9 cellular contexts compared by ENCODE assay signal in the genomic region with DNA sequence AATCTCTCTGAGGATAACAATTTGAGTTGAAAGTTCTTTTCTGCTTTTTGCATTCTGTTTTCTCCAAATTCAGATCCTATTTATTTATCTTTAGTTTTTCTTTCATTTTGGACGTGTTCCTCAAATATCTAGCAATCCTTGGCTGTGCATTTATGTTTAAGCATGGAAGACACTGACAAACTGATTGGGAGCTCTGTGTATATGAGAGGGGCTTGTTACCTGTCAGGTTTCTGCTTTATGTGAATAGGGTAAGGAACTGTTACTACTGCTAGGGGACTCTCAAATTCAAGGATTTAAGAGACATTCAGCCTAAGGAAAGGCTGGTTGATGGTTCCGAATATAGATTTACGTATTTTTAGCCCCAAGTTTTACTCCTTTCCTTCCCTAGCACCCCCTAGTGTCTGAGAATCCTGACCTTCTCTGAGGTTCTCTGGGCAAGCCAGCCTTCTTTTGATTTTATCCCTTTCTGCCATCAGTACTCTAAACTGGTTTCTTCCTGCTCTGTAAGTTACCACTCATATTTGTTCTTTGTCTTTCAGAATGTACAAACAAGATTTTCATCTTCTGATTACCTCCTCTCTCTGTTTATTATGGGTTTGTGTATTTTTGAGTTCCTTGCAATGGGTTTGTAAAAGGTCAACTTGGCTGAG. TPM values are rescaled to one million over a fixed set of nuclear protein-coding genes. Genes with fewer than 3 reads are reported as not detected.
DNase-seq lines count a peak whose midpoint lies in the region; ATAC-seq and TF ChIP-seq lines count a peak whose summit lies in the region.
"Had no signal": no experiment of that assay in that cellular context is flagged by ENCODE, and none has a peak within 500 bp of the region (broad histone marks: within the 10 kb centered on the region; RNA-seq: fewer than 3 reads in every experiment).

No MANE protein-coding gene starts in this region.

- POLR2A ChIA-PET in activated CD4-positive, alpha-beta T cell treated with anti-CD3 and anti-CD28 coated beads, Interleukin-2, amount 10 ng/mL, durations not matched to agents 7 days and 5 days (lab: Charles Lee) = no interaction called here

- H3K4me3 ChIP-seq in SK-N-MC (no peak overlapping the region), subcutaneous abdominal adipose tissue (ENCODE audit: low read depth in 1 of 5, low read length in 5 of 5) (peak overlapping the region in 2 of 5 donors; percentile 5 to 35)

- CTCF ChIA-PET in activated CD4-positive, alpha-beta T cell treated with anti-CD3 and anti-CD28 coated beads, Interleukin-2, amount 10 ng/mL, durations not matched to agents 7 days and 5 days (lab: Charles Lee) = interaction anchor here (0.8 to 1.3 kb wide), 2 partner anchors 30 kb away, joined by 3 to 7 read pairs; a partner anchor contains a TSS

- H3K27ac ChIP-seq in SK-N-MC (0 out of 2 replicates have a peak overlapping the region, but pooled peaks have one; percentile 64), subcutaneous abdominal adipose tissue (ENCODE audit: low read depth, low read length) (no peak overlapping the region)

- H3K9ac ChIP-seq in SK-N-MC (ENCODE audit: insufficient read length) (no peak overlapping the region), subcutaneous abdominal adipose tissue (ENCODE audit: low read length in 5 of 5) (peak overlapping the region in 4 of 5 donors; percentile 21 to 56 (median 42))

- peak overlapping the region; percentile 86 for H3K27ac Mint-ChIP-seq in activated CD4-positive, alpha-beta T cell treated with anti-CD3 and anti-CD28 coated beads, Interleukin-2, amount 10 ng/mL, durations not matched to agents 7 days and 5 days

- no peaks in the 10 kb centered on the region for H3K27me3 Mint-ChIP-seq in activated CD4-positive, alpha-beta T cell treated with anti-CD3 and anti-CD28 coated beads, Interleukin-2, amount 10 ng/mL, durations not matched to agents 7 days and 5 days

- peaks cover 57% of the 10 kb centered on the region for H3K36me3 ChIP-seq in SK-N-MC (ENCODE audit: insufficient read depth, low read length)
- peaks cover 7 to 24% (median 10%) of the 10 kb centered on the region in 5 donors for H3K36me3 ChIP-seq in subcutaneous abdominal adipose tissue (ENCODE audit: control insufficient read depth in 5 of 5, insufficient read depth in 5 of 5, low read length in 5 of 5)

- H3K9me3 Mint-ChIP-seq in activated CD4-positive, alpha-beta T cell treated with anti-CD3 and anti-CD28 coated beads, Interleukin-2, amount 10 ng/mL, durations not matched to agents 7 days and 5 days = peaks cover 2% of the 10 kb centered on the region

- peaks cover 55% of the 10 kb centered on the region for H3K36me3 Mint-ChIP-seq in activated CD4-positive, alpha-beta T cell treated with anti-CD3 and anti-CD28 coated beads, Interleukin-2, amount 10 ng/mL, durations not matched to agents 7 days and 5 days (ENCODE audit: low read depth)

- H3K4me3 Mint-ChIP-seq in activated CD4-positive, alpha-beta T cell treated with anti-CD3 and anti-CD28 coated beads, Interleukin-2, amount 10 ng/mL, durations not matched to agents 7 days and 5 days = peak overlapping the region; percentile 48

- no peak for TF ChIP-seq POLR2A in erythroblast (IDR thresholded peaks at IDR 0.05; ENCODE audit: low read length)

- H3K27me3 ChIP-seq in subcutaneous abdominal adipose tissue (ENCODE audit: control insufficient read depth in 5 of 5, insufficient read depth in 4 of 5, low read length in 5 of 5) = no peaks in the 10 kb centered on the region

- peaks cover 0 to 21% (median 13%) of the 10 kb centered on the region in 5 donors for H3K4me1 ChIP-seq in subcutaneous abdominal adipose tissue (ENCODE audit: control insufficient read depth in 5 of 5, insufficient read depth in 5 of 5, low read length in 5 of 5)

- ATAC-seq in GM19328 (IDR thresholded peaks at IDR 0.05; ENCODE audit: unreplicated experiment) (no peak), HG03469 (IDR thresholded peaks at IDR 0.05; ENCODE audit: unreplicated experiment) (no peak)

- H3K4me1 Mint-ChIP-seq in activated CD4-positive, alpha-beta T cell treated with anti-CD3 and anti-CD28 coated beads, Interleukin-2, amount 10 ng/mL, durations not matched to agents 7 days and 5 days = peaks cover 43% of the 10 kb centered on the region

- H3K9me3 ChIP-seq in SK-N-MC (ENCODE audit: low read depth, low read length) (peaks cover 3% of the 10 kb centered on the region; the same call in 1 of the 2 replicates), subcutaneous abdominal adipose tissue (ENCODE audit: control insufficient read depth in 5 of 5, low read length in 5 of 5) (peaks cover 0 to 5% (median 0%) of the 10 kb centered on the region in 5 donors)

- peak; percentile 35 for DNase-seq in activated CD4-positive, alpha-beta T cell treated with anti-CD3 and anti-CD28 coated beads, Interleukin-2, amount 10 ng/mL, durations not matched to agents 7 days and 5 days
- no peak for DNase-seq in activated CD4-positive, alpha-beta T cell treated with anti-CD3 and anti-CD28 coated beads for 1 hour
- DNase-seq in SK-N-MC (ENCODE audit: low read depth, low spot score) (no peak), erythroblast (lab: John Stamatoyannopoulos, UW) (peak; percentile 29 to 48), NCI-H526 treated with DMSO at 0.1 percent for 48 hours (lab: John Stamatoyannopoulos, UW) (no peak)
- DNase-seq: right cardiac atrium had no signal

RNA-seq across cellular contexts. Expression of a gene that starts 30.5 kb away (rescaled TPM):
- total RNA-seq in activated CD4-positive, alpha-beta T cell treated with anti-CD3 and anti-CD28 coated beads, Interleukin-2, amount 10 ng/mL, durations not matched to agents 7 days and 5 days = 10 to 100 TPM; 72.4 to 73.8 TPM

Comparison
In these comparisons a context has a peak if more than half of its experiments do, and no peak if none do; other contexts are left out.
1. DNase-seq: peak in activated CD4-positive, alpha-beta T cell treated with anti-CD3 and anti-CD28 coated beads, Interleukin-2, amount 10 ng/mL, durations not matched to agents 7 days and 5 days (single experiment) and erythroblast (2 of 2); none in activated CD4-positive, alpha-beta T cell treated with anti-CD3 and anti-CD28 coated beads for 1 hour (single experiment), SK-N-MC (single experiment) and NCI-H526 treated with DMSO at 0.1 percent for 48 hours (single experiment).